In genomic region chrX:6557690-6558089, GRCh38 we compare ENCODE assay signal across 9 cellular contexts. TPM values are rescaled to one million over a fixed set of nuclear protein-coding genes. Genes with fewer than 3 reads are reported as not detected.
"Had no signal": no experiment of that assay in that cellular context is flagged by ENCODE, and none has a peak within 500 bp of the region (broad histone marks: within the 10 kb centered on the region; RNA-seq: fewer than 3 reads in every experiment).

No MANE protein-coding gene starts in this region.

- H3K4me3 Mint-ChIP-seq: GM23338, H9, IgD-negative memory B cell had no signal

- DNase-seq: H9, HCEC 1CT, KBM-7 had no signal

- H2AFZ ChIP-seq: GM23338 had no signal

- FAIRE-seq: H1, H54, HTR-8/SVneo had no signal

- ATAC-seq: GM23338 had no signal

- H3K4me2 ChIP-seq: GM23338 had no signal

- H3K4me3 ChIP-seq: GM23338 had no signal

- H3K27ac Mint-ChIP-seq: GM23338, H9, IgD-negative memory B cell had no signal

- H3K4me1 Mint-ChIP-seq: GM23338, H9, IgD-negative memory B cell had no signal

- H3K36me3 Mint-ChIP-seq: IgD-negative memory B cell had no signal

RNA-seq across cellular contexts. Expression of gene VCX3A, which starts 22.8 kb away (rescaled TPM):
- total RNA-seq: GM23338, HT-29 had no signal
- polyA plus RNA-seq: IgD-negative memory B cell had no signal
